In genomic region chr2:149855859-149856258, GRCh38 we compare ENCODE assay signal across 1 cellular context.
DNase-seq lines count a peak whose midpoint lies in the region; ATAC-seq, FAIRE-seq and TF ChIP-seq lines count a peak whose summit lies in the region.
"Not testable (repeated sequence)": the region's sequence is repeated elsewhere in the genome, so short reads cannot be mapped to it uniquely, and the experiment has no call there.

No MANE protein-coding gene starts in this region.

- not testable (repeated sequence) for FAIRE-seq in K562 (lab: Jason Lieb, UNC)

- not testable (repeated sequence) for H2AFZ ChIP-seq in K562 (ENCODE audit: low read depth, low read length)

- H3K4me1 ChIP-seq in K562 (replicated peaks in 1 of 2; ENCODE audit: control insufficient read depth in 2 of 2, insufficient read depth in 2 of 2, low read length in 2 of 2): not testable (repeated sequence)

- 0% methylated on average over 2 of the region's 5 CpGs for WGBS in K562 (ENCODE audit: insufficient coverage, low coverage, missing lambda C conversion rate)

- not testable (repeated sequence) for H3K9me3 ChIP-seq in K562 (replicated peaks; ENCODE audit: control insufficient read depth, insufficient read depth, low read depth, low read length)

- CTCF ChIA-PET in K562 (lab: Yijun Ruan, JAX; ENCODE audit: low intra/inter-chr PET ratio): not testable (repeated sequence)

- in situ Hi-C loops in K562 (cut with MboI): not testable (repeated sequence)

- not testable (repeated sequence) for H3K79me2 ChIP-seq in K562 (ENCODE audit: control insufficient read depth, insufficient read depth, low read length)

- not testable (repeated sequence) for BruUV-seq in K562 (replicated peaks; lab: Mats Ljungman, UMichigan)

- H3K9ac ChIP-seq in K562 (ENCODE audit: insufficient read depth in 1 of 2, low read depth in 2 of 2, low read length in 2 of 2): not testable (repeated sequence)

- H3K4me3 ChIP-seq in K562: not testable (repeated sequence)

- POLR2A ChIA-PET in K562 (lab: Yijun Ruan, JAX): not testable (repeated sequence)

- not testable (repeated sequence) for TF ChIP-seq RAD21 in K562 (CRISPR knock-in tag; conservative IDR thresholded peaks at IDR 0.05 in 1 of 2, IDR thresholded peaks at IDR 0.05 in 1 of 2)

- H4K20me1 ChIP-seq in K562 (replicated peaks; ENCODE audit: control insufficient read depth, insufficient read depth, low read length): not testable (repeated sequence)

- not testable (repeated sequence) for TF ChIP-seq EP300 in K562 (IDR thresholded peaks at IDR 0.05; ENCODE audit: low read length)

- not testable (repeated sequence) for DNase-seq in K562 (ENCODE audit: extremely low read depth in 1 of 4, low spot score in 3 of 4)

- not testable (repeated sequence) for TF ChIP-seq POLR2A in K562 (conservative IDR thresholded peaks at IDR 0.05)

- H3K9me1 ChIP-seq in K562 (ENCODE audit: control insufficient read depth, insufficient read depth, low read length): not testable (repeated sequence)

- not testable (repeated sequence) for ATAC-seq in K562

- not testable (repeated sequence) for TF ChIP-seq CTCF in K562 (IDR thresholded peaks at IDR 0.05 in 2 of 3, conservative IDR thresholded peaks at IDR 0.05 in 1 of 3; ENCODE audit: insufficient read depth in 2 of 3, low read depth in 1 of 3, low read length in 3 of 3)

- H3K36me3 ChIP-seq in K562 (ENCODE audit: control insufficient read depth, insufficient read depth, low read length): not testable (repeated sequence)

- intact Hi-C loops in K562 (cut with micrococcal nuclease): not testable (repeated sequence)

- not testable (repeated sequence) for H3K27ac ChIP-seq in K562 (ENCODE audit: extremely low read depth, low read depth, low read length)

- H3K27me3 ChIP-seq in K562 (ENCODE audit: control insufficient read depth in 2 of 2, insufficient read depth in 2 of 2, low read length in 2 of 2): not testable (repeated sequence)

- not testable (repeated sequence) for H3K4me2 ChIP-seq in K562 (ENCODE audit: insufficient read depth, low read length)

TF ChIP-seq in K562, 482 proteins besides CTCF, POLR2A, EP300 and RAD21:
- TF ChIP-seq NFIX (CRISPR knock-in tag; IDR thresholded peaks at IDR 0.05; ENCODE audit: low read depth) (peak; percentile 79), NFIC (IDR thresholded peaks at IDR 0.05) (peak; percentile 82)
